Comparison of ENCODE assay signal across 1 cellular context in the genomic region with DNA sequence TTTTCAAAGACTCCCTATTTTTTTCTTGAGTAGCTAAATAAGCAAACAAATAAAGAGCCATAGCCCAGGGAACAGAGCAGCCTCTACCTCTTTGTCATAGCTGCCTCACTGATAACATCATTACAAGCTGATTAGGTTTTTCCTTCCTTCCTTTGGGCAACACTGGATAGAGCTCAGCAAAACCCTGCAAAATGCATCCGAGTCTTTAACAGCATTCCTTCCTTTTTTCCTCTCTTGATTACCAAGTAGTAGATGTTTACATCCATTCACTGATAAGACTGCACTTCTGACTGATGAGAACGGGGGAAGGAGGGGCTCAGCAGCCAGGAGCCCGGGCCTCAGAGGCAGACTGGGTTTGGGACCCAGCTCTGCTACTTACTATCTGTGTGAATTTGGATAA.
TF ChIP-seq lines count a peak whose summit lies in the region.

No MANE protein-coding gene starts in this region.

TF ChIP-seq in IMR-90, 13 proteins besides CTCF, POLR2A, EP300 and RAD21:
- TF ChIP-seq RFX5 (IDR thresholded peaks at IDR 0.05; ENCODE audit: low read depth, low read length), result no peak
- no peak for TF ChIP-seq MXI1 (IDR thresholded peaks at IDR 0.05; ENCODE audit: borderline replicate concordance, low read depth, low read length)
